In genomic region chr4:53205970-53206369, GRCh38 we compare ENCODE assay signal across 18 cellular contexts.
"Had no signal": no experiment of that assay in that cellular context is flagged by ENCODE, and none has a peak within 500 bp of the region (broad histone marks: within the 10 kb centered on the region; RNA-seq: fewer than 3 reads in every experiment).

No MANE protein-coding gene starts in this region.

- H3K27me3 Mint-ChIP-seq: activated CD8-positive, alpha-beta memory T cell treated with anti-CD3 and anti-CD28 coated beads, Interleukin-2, amount 10 ng/mL, durations not matched to agents 7 days and 5 days; brain; natural killer cell treated with Interleukin-12 subunit alpha and Interleukin-12 subunit beta and Interleukin-15 and Interleukin-18, amount 100 ng/mL, for 72 hours; stimulated activated naive B cell treated with anti-CD40 and anti-IgM and Interleukin-4, amounts not matched to agents 10 μg/mL and 1 μg/mL and 100 μg/mL, for 72 hours had no signal

- H3K27ac Mint-ChIP-seq: activated CD8-positive, alpha-beta memory T cell treated with anti-CD3 and anti-CD28 coated beads, Interleukin-2, amount 10 ng/mL, durations not matched to agents 7 days and 5 days; activated naive CD4-positive, alpha-beta T cell treated with anti-CD3 and anti-CD28 coated beads for 36 hours; activated T-helper 2 cell treated with anti-CD3 and anti-CD28 coated beads, Interferon-gamma antibody, Interleukin-2, Interleukin-4, amounts not matched to agents 10 μg/mL and 5 μg/mL and 100 μg/mL, durations not matched to agents 14 hours and 24 hours and 36 hours; brain; endodermal cell; natural killer cell treated with Interleukin-12 subunit alpha and Interleukin-12 subunit beta and Interleukin-15 and Interleukin-18, amount 100 ng/mL, for 72 hours; stimulated activated naive B cell treated with anti-CD40 and anti-IgM and Interleukin-4, amounts not matched to agents 10 μg/mL and 1 μg/mL and 100 μg/mL, for 72 hours had no signal

- H3K9me3 Mint-ChIP-seq: activated T-helper 2 cell treated with anti-CD3 and anti-CD28 coated beads, Interferon-gamma antibody, Interleukin-2, Interleukin-4, amounts not matched to agents 10 μg/mL and 5 μg/mL and 100 μg/mL, durations not matched to agents 14 hours and 24 hours and 36 hours; endodermal cell; natural killer cell treated with Interleukin-12 subunit alpha and Interleukin-12 subunit beta and Interleukin-15 and Interleukin-18, amount 100 ng/mL, for 72 hours had no signal

- H3K9me3 ChIP-seq: heart right ventricle, sigmoid colon, spleen, upper lobe of right lung had no signal

- H3K27ac ChIP-seq: dorsolateral prefrontal cortex, epithelial cell of prostate, heart right ventricle, sigmoid colon, spleen, upper lobe of right lung had no signal

- H3K36me3 Mint-ChIP-seq: brain; natural killer cell treated with Interleukin-12 subunit alpha and Interleukin-12 subunit beta and Interleukin-15 and Interleukin-18, amount 100 ng/mL, for 72 hours had no signal

- H3K4me1 ChIP-seq: heart right ventricle, sigmoid colon, spleen, upper lobe of right lung had no signal

- H3K36me3 ChIP-seq: heart right ventricle, sigmoid colon, spleen, upper lobe of right lung had no signal

- H3K4me3 ChIP-seq: dorsolateral prefrontal cortex, heart right ventricle, sigmoid colon, spleen, upper lobe of right lung had no signal

- H3K4me1 Mint-ChIP-seq: activated CD8-positive, alpha-beta memory T cell treated with anti-CD3 and anti-CD28 coated beads, Interleukin-2, amount 10 ng/mL, durations not matched to agents 7 days and 5 days; brain; endodermal cell; stimulated activated naive B cell treated with anti-CD40 and anti-IgM and Interleukin-4, amounts not matched to agents 10 μg/mL and 1 μg/mL and 100 μg/mL, for 72 hours had no signal

- H3K4me3 Mint-ChIP-seq: activated CD8-positive, alpha-beta memory T cell treated with anti-CD3 and anti-CD28 coated beads, Interleukin-2, amount 10 ng/mL, durations not matched to agents 7 days and 5 days; activated naive CD4-positive, alpha-beta T cell treated with anti-CD3 and anti-CD28 coated beads for 36 hours; brain; endodermal cell; natural killer cell treated with Interleukin-12 subunit alpha and Interleukin-12 subunit beta and Interleukin-15 and Interleukin-18, amount 100 ng/mL, for 72 hours; stimulated activated naive B cell treated with anti-CD40 and anti-IgM and Interleukin-4, amounts not matched to agents 10 μg/mL and 1 μg/mL and 100 μg/mL, for 72 hours had no signal

- H3K27me3 ChIP-seq: dorsolateral prefrontal cortex, heart right ventricle, sigmoid colon, spleen, upper lobe of right lung had no signal

- DNase-seq: activated CD4-positive, alpha-beta T cell treated with anti-CD3 and anti-CD28 coated beads, Interleukin-2, amount 50 U/mL, for 48 hours; activated CD8-positive, alpha-beta memory T cell treated with anti-CD3 and anti-CD28 coated beads, Interleukin-2, amount 10 ng/mL, durations not matched to agents 7 days and 5 days; activated naive CD4-positive, alpha-beta T cell treated with anti-CD3 and anti-CD28 coated beads for 36 hours; anterior cingulate cortex; caudate nucleus; dorsolateral prefrontal cortex; endodermal cell; heart right ventricle; kidney glomerular epithelial cell; sigmoid colon; spleen; stimulated activated CD4-positive, alpha-beta T cell treated with anti-CD3 and anti-CD28 coated beads, Interleukin-4, amount 100 ng/mL, for 4 hours; stimulated activated naive B cell treated with anti-CD40 and anti-IgM and Interleukin-4, amounts not matched to agents 10 μg/mL and 1 μg/mL and 100 μg/mL, for 72 hours; upper lobe of right lung had no signal
